1 cellular context compared by ENCODE assay signal in genomic region chr17:27975146-27976011, GRCh38.
TF ChIP-seq lines count a peak whose summit lies in the region.

No MANE protein-coding gene starts in this region.

TF ChIP-seq in K562, 482 proteins besides CTCF, POLR2A, EP300 and RAD21 (continued from another document):
- peak; percentile 56 for TF ChIP-seq MGA (IDR thresholded peaks at IDR 0.05)
- TF ChIP-seq SMARCE1 (IDR thresholded peaks at IDR 0.05): no peak
- TF ChIP-seq CHD2 (IDR thresholded peaks at IDR 0.05; ENCODE audit: low read depth, low read length): no peak
- TF ChIP-seq C11orf30 (IDR thresholded peaks at IDR 0.05; ENCODE audit: low read depth): peak; percentile 82
- 0 out of 2 replicates have a peak, but pooled peaks have one; percentile 25 for TF ChIP-seq ATF7 (IDR thresholded peaks at IDR 0.05)
- TF ChIP-seq MIER1 (IDR thresholded peaks at IDR 0.05; ENCODE audit: low read depth): no peak
- no peak for TF ChIP-seq GATA2 (CRISPR knock-in tag; IDR thresholded peaks at IDR 0.05)
- TF ChIP-seq HMBOX1 (IDR thresholded peaks at IDR 0.05): no peak
- no peak for TF ChIP-seq MXD1 (CRISPR knock-in tag; IDR thresholded peaks at IDR 0.05; ENCODE audit: borderline replicate concordance, poor library complexity, severe bottlenecking)
- TF ChIP-seq SP1 (CRISPR knock-in tag; IDR thresholded peaks at IDR 0.05): no peak
